Comparison of ENCODE assay signal across 11 cellular contexts in genomic region chr14:105859717-105860614, GRCh38.
DNase-seq lines count a peak whose midpoint lies in the region; ATAC-seq, FAIRE-seq and TF ChIP-seq lines count a peak whose summit lies in the region.
"Had no signal": no experiment of that assay in that cellular context is flagged by ENCODE, and none has a peak within 500 bp of the region (broad histone marks: within the 10 kb centered on the region; RNA-seq: fewer than 3 reads in every experiment).

No MANE protein-coding gene starts in this region.

- peak; percentile 27 for FAIRE-seq in GM12878 (lab: Jason Lieb, UNC)

- TF ChIP-seq RAD21 in GM12878 (IDR thresholded peaks at IDR 0.05; ENCODE audit: insufficient read depth, low read depth, low read length), result no peak

- no peak for TF ChIP-seq EP300 in GM12878 (IDR thresholded peaks at IDR 0.05; ENCODE audit: borderline replicate concordance in 1 of 2, control insufficient read depth in 1 of 2, low read depth in 2 of 2, low read length in 2 of 2)

- TF ChIP-seq POLR2A in GM12878 (IDR thresholded peaks at IDR 0.05; ENCODE audit: low read depth, low read length), result peak; percentile 75

- H3K4me3 Mint-ChIP-seq in T-cell, result peak overlapping the region in 2 of 3 donors; percentile 44 to 68

- no peaks in the 10 kb centered on the region for H3K27me3 ChIP-seq in GM12878 (replicated peaks in 1 of 2; ENCODE audit: control insufficient read depth in 2 of 2, insufficient read depth in 2 of 2, low read length in 1 of 2)
- H3K27me3 ChIP-seq in mesendoderm (ENCODE audit: insufficient read depth, low read length, poor library complexity), result no peaks in the 10 kb centered on the region
- no peaks in the 10 kb centered on the region for H3K27me3 ChIP-seq in osteoblast (ENCODE audit: insufficient read depth, low read length)

- no peaks in the 10 kb centered on the region for H3K79me1 ChIP-seq in mesendoderm (ENCODE audit: low read length)

- no peak overlapping the region for H2AFZ ChIP-seq in GM12878 (ENCODE audit: control insufficient read depth, low read depth, low read length)
- no peak overlapping the region for H2AFZ ChIP-seq in osteoblast (ENCODE audit: low read length)

- H3K23ac ChIP-seq in mesendoderm (ENCODE audit: low read length), result no peak overlapping the region

- peaks cover 10 to 45% of the 10 kb centered on the region in 2 experiments for H3K36me3 ChIP-seq in GM12878 (ENCODE audit: control insufficient read depth in 2 of 2, insufficient read depth in 2 of 2, low read length in 1 of 2)
- no peaks in the 10 kb centered on the region for H3K36me3 ChIP-seq in mesendoderm (ENCODE audit: control insufficient read depth, insufficient read depth, low read length)
- no peaks in the 10 kb centered on the region for H3K36me3 ChIP-seq in osteoblast (ENCODE audit: insufficient read depth, low read length)
- H3K36me3 ChIP-seq: HAP-1 had no signal

- H3K4ac ChIP-seq in mesendoderm (ENCODE audit: low read depth, low read length), result no peak overlapping the region

- intact Hi-C loops in GM12878 (cut with micrococcal nuclease; ENCODE audit: unreplicated experiment), result loop anchor here (5.0 kb wide), 4 partner anchors 158 to 802 kb away; no protein-coding TSS in a partner anchor
- intact Hi-C loops in posterior cingulate gyrus (cut with DNase I), result no loop called here

- no peaks in the 10 kb centered on the region for H3K36me3 Mint-ChIP-seq in T-cell

- H3K4me2 ChIP-seq in GM12878 (ENCODE audit: control insufficient read depth, insufficient read depth) (peak overlapping the region; percentile 86), mesendoderm (ENCODE audit: low read length) (no peak overlapping the region), osteoblast (ENCODE audit: insufficient read depth, low read length) (no peak overlapping the region)

- RAD21 ChIA-PET in GM12878 (lab: Charles Lee; ENCODE audit: unreplicated experiment), result interaction anchor here (0.9 to 9.4 kb wide), 9 partner anchors 30 to 448 kb away, joined by 3 to 119 read pairs (median 6); no protein-coding TSS in a partner anchor

- H3K27ac ChIP-seq in GM12878 (ENCODE audit: control insufficient read depth, insufficient read depth) (peak overlapping the region; percentile 98), mesendoderm (ENCODE audit: low read depth, low read length) (no peak overlapping the region), osteoblast (ENCODE audit: low read depth, low read length) (no peak overlapping the region)

- H3K18ac ChIP-seq in mesendoderm (ENCODE audit: low read length), result no peak overlapping the region

- no peak overlapping the region for H3K56ac ChIP-seq in mesendoderm (ENCODE audit: low read length)

- no peak overlapping the region for H2BK15ac ChIP-seq in mesendoderm (replicated peaks; ENCODE audit: low read depth)

- in situ Hi-C loops in GM12878 (cut with MboI), result loop anchor here (25.0 kb wide), 1 partner anchor 677 kb away; no protein-coding TSS in a partner anchor

- H3K4me1 Mint-ChIP-seq in T-cell, result peaks cover 24 to 45% (median 45%) of the 10 kb centered on the region in 3 donors

- ATAC-seq in T-cell (replicated peaks in 1 of 4), result peak; percentile 53 to 58 (median 56)
- ATAC-seq in GM12878, result no peak; the same call in 2 of the 3 replicates
- ATAC-seq in HG03460 (IDR thresholded peaks at IDR 0.05; ENCODE audit: unreplicated experiment), result no peak

- no peak for DNase-seq in GM12864 (ENCODE audit: low read depth)
- peak in 28 of 34 experiments; percentile 8 to 46 (median 28) for DNase-seq in T-cell
- no peak for DNase-seq in GM12878 (ENCODE audit: low read depth, low spot score)
- peak in 7 of 10 donors; percentile 2 to 68 (median 7) for DNase-seq in posterior cingulate gyrus
- no peak for DNase-seq in mesendoderm
- no peak for DNase-seq in osteoblast (ENCODE audit: insufficient read length, low spot score, missing footprints)
- no peak for DNase-seq in NCI-H187 (lab: John Stamatoyannopoulos, UW)
- DNase-seq: NCI-H69, substantia nigra had no signal

- peaks cover 6 to 28% of the 10 kb centered on the region in 2 donors for H3K27me3 Mint-ChIP-seq in T-cell

- no peak overlapping the region for H4K8ac ChIP-seq in mesendoderm (ENCODE audit: low read depth, low read length)

- no peaks in the 10 kb centered on the region for H3K9me3 Mint-ChIP-seq in T-cell

- H3K79me2 ChIP-seq in GM12878 (ENCODE audit: control insufficient read depth, insufficient read depth, low read length), result peaks cover 95% of the 10 kb centered on the region
- no peaks in the 10 kb centered on the region for H3K79me2 ChIP-seq in mesendoderm (ENCODE audit: control insufficient read depth, insufficient read depth, low read length)
- no peaks in the 10 kb centered on the region for H3K79me2 ChIP-seq in osteoblast (ENCODE audit: insufficient read depth, low read length)

- H2AK5ac ChIP-seq in mesendoderm (ENCODE audit: low read length), result no peak overlapping the region

- TF ChIP-seq CTCF in GM12864 (IDR thresholded peaks at IDR 0.05; ENCODE audit: low read depth, low read length, missing control alignments), result no peak
- TF ChIP-seq CTCF in GM12878 (IDR thresholded peaks at IDR 0.05 in 2 of 3, conservative IDR thresholded peaks at IDR 0.05 in 1 of 3; ENCODE audit: control insufficient read depth in 2 of 3, extremely low read depth in 1 of 3, insufficient read depth in 1 of 3, low read depth in 3 of 3, low read length in 3 of 3), result 0 out of 6 replicates have a peak, but pooled peaks of 1 of the 3 experiments have one; percentile 2
- no peak for TF ChIP-seq CTCF in osteoblast (IDR thresholded peaks at IDR 0.05; ENCODE audit: extremely low read depth, low read depth, low read length)

- BruUV-seq in GM12878 (replicated peaks; lab: Mats Ljungman, UMichigan), result no TSS peak

- POLR2A ChIA-PET in T-cell (lab: Charles Lee) (no interaction called here), GM12878 (lab: Charles Lee) (interaction anchor here (1.8 to 8.5 kb wide), 3 partner anchors 410 to 415 kb away, joined by 6 to 88 read pairs (median 10); no protein-coding TSS in a partner anchor)

- H3K4me3 ChIP-seq in GM12864 (ENCODE audit: low read depth, low read length) (peak overlapping the region; percentile 99), GM12878 (peak overlapping the region; percentile 84), mesendoderm (ENCODE audit: low read length) (no peak overlapping the region), osteoblast (ENCODE audit: insufficient read depth, low read length) (no peak overlapping the region)
- H3K4me3 ChIP-seq: HAP-1 had no signal

- H3K9ac ChIP-seq in GM12878 (ENCODE audit: control insufficient read depth, insufficient read depth, low read length) (peak overlapping the region; percentile 100), mesendoderm (ENCODE audit: low read length) (no peak overlapping the region)

- SMC1A ChIA-PET in GM12878 (lab: Charles Lee; ENCODE audit: uncharacterized antibody, unreplicated experiment), result interaction anchor here (1.3 to 5.2 kb wide), 4 partner anchors 180 to 417 kb away, joined by 3 to 25 read pairs (median 6); no protein-coding TSS in a partner anchor

- CTCF ChIA-PET in T-cell (lab: Charles Lee) (interaction anchor here in 1 of 2 donors (0.5 to 0.7 kb wide), 2 partner anchors 12 to 46 kb away, joined by 4 read pairs; no protein-coding TSS in a partner anchor), GM12878 (lab: Yijun Ruan, JAX) (interaction anchor here (0.6 to 8.2 kb wide), 8 partner anchors 30 to 557 kb away, joined by 3 to 180 read pairs (median 3); no protein-coding TSS in a partner anchor)

- no peak overlapping the region for H4K5ac ChIP-seq in mesendoderm (ENCODE audit: low read length)

- no peak overlapping the region for H2BK120ac ChIP-seq in mesendoderm (ENCODE audit: low read depth, low read length)

- no peaks in the 10 kb centered on the region; the same call in none of the 3 replicates for H3K9me3 ChIP-seq in GM12878 (replicated peaks; ENCODE audit: control insufficient read depth, insufficient read depth, low read length)
- no peaks in the 10 kb centered on the region for H3K9me3 ChIP-seq in osteoblast (ENCODE audit: low read depth, low read length)
- H3K9me3 ChIP-seq: HAP-1 had no signal

- H3K27ac Mint-ChIP-seq in T-cell, result peak overlapping the region; percentile 77 to 83

- no peak overlapping the region for H2BK5ac ChIP-seq in mesendoderm (ENCODE audit: low read length)

- H4K20me1 ChIP-seq in GM12878 (ENCODE audit: control insufficient read depth, insufficient read depth) (no peaks in the 10 kb centered on the region), osteoblast (ENCODE audit: insufficient read depth, low read length) (no peaks in the 10 kb centered on the region)

- no peaks in the 10 kb centered on the region for H3K4me1 ChIP-seq in GM12878 (ENCODE audit: control insufficient read depth, insufficient read depth, low read length)
- H3K4me1 ChIP-seq in mesendoderm (ENCODE audit: control insufficient read depth, low read depth, low read length), result no peaks in the 10 kb centered on the region
- H3K4me1 ChIP-seq in osteoblast (ENCODE audit: insufficient read depth, low read length), result no peaks in the 10 kb centered on the region
- H3K4me1 ChIP-seq: HAP-1 had no signal

- WGBS in GM12878 (ENCODE audit: insufficient coverage, insufficient replicate concordance, low lambda C conversion rate, missing lambda C conversion rate), result 0% methylated on average over 2 of the region's 11 CpGs
- no CpG with 5 or more reads among the region's 11 CpGs for WGBS in mesendoderm (ENCODE audit: extremely low coverage, insufficient coverage, low lambda C conversion rate)

TF ChIP-seq in GM12878, 131 proteins besides CTCF, POLR2A, EP300 and RAD21 (continues in another document):
- TF ChIP-seq MLLT1 (IDR thresholded peaks at IDR 0.05), result peak; percentile 98
- no peak for TF ChIP-seq SUZ12 (IDR thresholded peaks at IDR 0.05; ENCODE audit: unreplicated experiment)
- TF ChIP-seq, protein P1, sequence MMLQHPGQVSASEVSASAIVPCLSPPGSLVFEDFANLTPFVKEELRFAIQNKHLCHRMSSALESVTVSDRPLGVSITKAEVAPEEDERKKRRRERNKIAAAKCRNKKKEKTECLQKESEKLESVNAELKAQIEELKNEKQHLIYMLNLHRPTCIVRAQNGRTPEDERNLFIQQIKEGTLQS (IDR thresholded peaks at IDR 0.05; ENCODE audit: borderline replicate concordance, extremely low read depth, low read depth, low read length), result no peak
- no peak for TF ChIP-seq BMI1 (IDR thresholded peaks at IDR 0.05; ENCODE audit: borderline replicate concordance)

Comparison
In these comparisons a context has a peak if more than half of its experiments do, and no peak if none do; other contexts are left out.
1. DNase-seq: peak in T-cell (28 of 34) and posterior cingulate gyrus (7 of 10); none in GM12864 (single experiment), GM12878 (single experiment), mesendoderm (single experiment), osteoblast (single experiment) and NCI-H187 (0 of 2).
2. H3K4me3 ChIP-seq: peak in GM12864 (single experiment) and GM12878 (single experiment); none in mesendoderm (single experiment) and osteoblast (single experiment).
3. ATAC-seq: peak in T-cell (4 of 4); none in GM12878 (single experiment) and HG03460 (single experiment).